16 cellular contexts compared by ENCODE assay signal in the genomic region with DNA sequence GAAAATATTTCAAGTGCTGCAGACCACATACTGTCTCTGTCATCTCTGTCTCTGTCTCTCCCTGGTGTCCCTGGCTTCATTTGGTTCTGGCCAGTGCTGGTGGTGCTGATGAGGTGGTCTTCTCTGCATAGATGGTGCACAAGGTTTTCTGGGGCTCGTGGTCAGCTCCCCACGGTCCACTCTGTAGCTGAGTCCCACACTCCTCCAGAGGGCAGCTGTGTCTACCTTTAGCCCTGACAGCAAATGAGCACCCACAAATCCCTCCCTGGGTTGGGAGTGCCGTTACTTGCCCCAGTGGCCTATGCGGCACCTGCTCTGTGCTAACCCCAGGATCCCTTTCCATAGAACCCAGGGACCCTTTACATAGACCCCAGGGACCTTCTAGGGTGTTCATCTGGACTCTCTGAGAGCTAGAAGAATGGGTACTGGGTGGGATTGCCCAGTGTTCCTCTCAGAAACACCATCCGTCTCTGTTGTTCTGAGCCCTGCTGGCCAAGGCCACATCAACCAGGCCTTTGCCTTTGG.
"Had no signal": no experiment of that assay in that cellular context is flagged by ENCODE, and none has a peak within 500 bp of the region (broad histone marks: within the 10 kb centered on the region; RNA-seq: fewer than 3 reads in every experiment).

No MANE protein-coding gene starts in this region.

- H3K4me3 ChIP-seq: coronary artery, SJSA1, skin epidermis had no signal

- H3K36me3 Mint-ChIP-seq: brain; natural killer cell treated with Interleukin-12 subunit alpha and Interleukin-12 subunit beta and Interleukin-15 and Interleukin-18, amount 100 ng/mL, for 72 hours had no signal

- H3K36me3 ChIP-seq: SJSA1 had no signal

- H3K27me3 ChIP-seq: SJSA1 had no signal

- H3K4me3 Mint-ChIP-seq: activated T-helper 17 cell treated with anti-CD3 and anti-CD28 coated beads, Interleukin-2, amount 50 U/mL, for 72 hours; brain; central memory CD8-positive, alpha-beta T cell; natural killer cell treated with Interleukin-12 subunit alpha and Interleukin-12 subunit beta and Interleukin-15 and Interleukin-18, amount 100 ng/mL, for 72 hours; stimulated activated naive CD8-positive, alpha-beta T cell treated with anti-CD3 and anti-CD28 coated beads, Interleukin-15, amount 100 ng/mL, for 72 hours; T-helper 1 cell treated with Interleukin-12 subunit alpha and Interleukin-12 subunit beta and Interleukin-4 antibody, amounts not matched to agents 30 μg/mL and 1 μg/mL, for 36 hours had no signal

- H3K27ac ChIP-seq: coronary artery, SJSA1 had no signal

- DNase-seq: activated CD4-positive, alpha-beta T cell treated with anti-CD3 and anti-CD28 coated beads, Interleukin-2, amount 50 U/mL, for 1 hour; activated naive CD4-positive, alpha-beta T cell; activated T-cell treated with anti-CD3 and anti-CD28 coated beads, Interleukin-2, amount 50 U/mL, for 1 hour; anterior cingulate cortex; erythroblast; occipital lobe; stimulated activated naive CD8-positive, alpha-beta T cell treated with anti-CD3 and anti-CD28 coated beads, Interleukin-15, amount 100 ng/mL, for 72 hours; trophoblast cell had no signal

- H3K4me1 Mint-ChIP-seq: activated T-helper 17 cell treated with anti-CD3 and anti-CD28 coated beads, Interleukin-2, amount 50 U/mL, for 72 hours; central memory CD8-positive, alpha-beta T cell; stimulated activated naive CD8-positive, alpha-beta T cell treated with anti-CD3 and anti-CD28 coated beads, Interleukin-15, amount 100 ng/mL, for 72 hours had no signal

- H3K27ac Mint-ChIP-seq: activated T-helper 17 cell treated with anti-CD3 and anti-CD28 coated beads, Interleukin-2, amount 50 U/mL, for 72 hours; natural killer cell treated with Interleukin-12 subunit alpha and Interleukin-12 subunit beta and Interleukin-15 and Interleukin-18, amount 100 ng/mL, for 72 hours; stimulated activated naive CD8-positive, alpha-beta T cell treated with anti-CD3 and anti-CD28 coated beads, Interleukin-15, amount 100 ng/mL, for 72 hours; T-helper 1 cell treated with Interleukin-12 subunit alpha and Interleukin-12 subunit beta and Interleukin-4 antibody, amounts not matched to agents 30 μg/mL and 1 μg/mL, for 36 hours had no signal

- H3K27me3 Mint-ChIP-seq: stimulated activated naive CD8-positive, alpha-beta T cell treated with anti-CD3 and anti-CD28 coated beads, Interleukin-15, amount 100 ng/mL, for 72 hours had no signal

- H3K9me3 Mint-ChIP-seq: activated T-helper 17 cell treated with anti-CD3 and anti-CD28 coated beads, Interleukin-2, amount 50 U/mL, for 72 hours; central memory CD8-positive, alpha-beta T cell; natural killer cell treated with Interleukin-12 subunit alpha and Interleukin-12 subunit beta and Interleukin-15 and Interleukin-18, amount 100 ng/mL, for 72 hours; stimulated activated naive CD8-positive, alpha-beta T cell treated with anti-CD3 and anti-CD28 coated beads, Interleukin-15, amount 100 ng/mL, for 72 hours; T-helper 1 cell treated with Interleukin-12 subunit alpha and Interleukin-12 subunit beta and Interleukin-4 antibody, amounts not matched to agents 30 μg/mL and 1 μg/mL, for 36 hours had no signal
